Comparison of ENCODE assay signal across 8 cellular contexts in genomic region chr19:9796113-9796773, GRCh38. TPM values are rescaled to one million over a fixed set of nuclear protein-coding genes. Genes with fewer than 3 reads are reported as not detected.
DNase-seq lines count a peak whose midpoint lies in the region; ATAC-seq, FAIRE-seq and TF ChIP-seq lines count a peak whose summit lies in the region.

No MANE protein-coding gene starts in this region.

- peaks cover 20% of the 10 kb centered on the region for H3K4me1 ChIP-seq in CD4-positive, alpha-beta memory T cell (ENCODE audit: insufficient read depth, low read length)
- H3K4me1 ChIP-seq in cardiac muscle cell (ENCODE audit: low read depth) (peaks cover 3% of the 10 kb centered on the region), uterus (no peaks in the 10 kb centered on the region)

- no peaks in the 10 kb centered on the region for H3K27me3 ChIP-seq in CD4-positive, alpha-beta memory T cell (ENCODE audit: insufficient read depth, low read length)
- H3K27me3 ChIP-seq in cardiac muscle cell (no peaks in the 10 kb centered on the region), uterus (no peaks in the 10 kb centered on the region)

- no peaks in the 10 kb centered on the region for H3K36me3 ChIP-seq in CD4-positive, alpha-beta memory T cell (ENCODE audit: insufficient read depth, low read length)
- no peaks in the 10 kb centered on the region for H3K36me3 ChIP-seq in cardiac muscle cell
- H3K36me3 ChIP-seq in uterus, result no peaks in the 10 kb centered on the region

- H3K9me3 Mint-ChIP-seq in CD4-positive, alpha-beta memory T cell, result peaks cover 0 to 6% (median under 1%) of the 10 kb centered on the region in 8 donors
- no peaks in the 10 kb centered on the region for H3K9me3 Mint-ChIP-seq in activated naive CD8-positive, alpha-beta T cell treated with anti-CD3 and anti-CD28 coated beads, Interleukin-2, amount 50 U/mL, for 24 hours
- H3K9me3 Mint-ChIP-seq in progenitor cell of endocrine pancreas (ENCODE audit: low read depth), result no peaks in the 10 kb centered on the region

- peaks cover 0 to 10% of the 10 kb centered on the region in 2 donors for H3K36me3 Mint-ChIP-seq in CD4-positive, alpha-beta memory T cell
- H3K36me3 Mint-ChIP-seq in activated naive CD8-positive, alpha-beta T cell treated with anti-CD3 and anti-CD28 coated beads, Interleukin-2, amount 50 U/mL, for 24 hours (ENCODE audit: low read depth), result no peaks in the 10 kb centered on the region
- H3K36me3 Mint-ChIP-seq in progenitor cell of endocrine pancreas (ENCODE audit: insufficient read depth), result no peaks in the 10 kb centered on the region

- TF ChIP-seq POLR2A in H54 (IDR thresholded peaks at IDR 0.05; ENCODE audit: low read depth, low read length), result no peak
- no peak for TF ChIP-seq POLR2A in uterus (IDR thresholded peaks at IDR 0.05)

- H3K27ac Mint-ChIP-seq in CD4-positive, alpha-beta memory T cell, result peak overlapping the region; percentile 89 to 97 (median 94)
- H3K27ac Mint-ChIP-seq in activated naive CD8-positive, alpha-beta T cell treated with anti-CD3 and anti-CD28 coated beads, Interleukin-2, amount 50 U/mL, for 24 hours, result no peak overlapping the region
- peak overlapping the region; percentile 37 for H3K27ac Mint-ChIP-seq in progenitor cell of endocrine pancreas

- peak; percentile 84 to 93 (median 90) for DNase-seq in CD4-positive, alpha-beta memory T cell
- DNase-seq in H54 (ENCODE audit: insufficient read length, low spot score), result peak; percentile 68
- DNase-seq in NCI-H1694 (lab: John Stamatoyannopoulos, UW), result peak; percentile 79
- peak; percentile 82 for DNase-seq in T follicular helper cell (ENCODE audit: low read depth)
- peak; percentile 79 for DNase-seq in activated naive CD8-positive, alpha-beta T cell treated with anti-CD3 and anti-CD28 coated beads, Interleukin-2, amount 50 U/mL, for 24 hours
- DNase-seq in cardiac muscle cell (ENCODE audit: low read depth in 1 of 2, low spot score in 1 of 2), result peak; percentile 88 to 92
- DNase-seq in progenitor cell of endocrine pancreas (ENCODE audit: low spot score, unreplicated experiment), result peak; percentile 47
- DNase-seq in uterus, result peak; percentile 82 to 86

- H3K4me1 Mint-ChIP-seq in CD4-positive, alpha-beta memory T cell, result peaks cover 19 to 35% (median 28%) of the 10 kb centered on the region in 4 donors
- peaks cover 21% of the 10 kb centered on the region for H3K4me1 Mint-ChIP-seq in activated naive CD8-positive, alpha-beta T cell treated with anti-CD3 and anti-CD28 coated beads, Interleukin-2, amount 50 U/mL, for 24 hours
- peaks cover 6% of the 10 kb centered on the region for H3K4me1 Mint-ChIP-seq in progenitor cell of endocrine pancreas (ENCODE audit: low read depth)

- TF ChIP-seq CTCF in cardiac muscle cell (IDR thresholded peaks at IDR 0.05; ENCODE audit: low read depth, low read length) (peak; percentile 82), progenitor cell of endocrine pancreas (IDR thresholded peaks at IDR 0.05; ENCODE audit: unreplicated experiment) (peak; percentile 85), uterus (IDR thresholded peaks at IDR 0.05) (peak; percentile 73 to 91 (median 80))

- intact Hi-C loops in CD4-positive, alpha-beta memory T cell (cut with micrococcal nuclease), result loop anchor here (1.0 kb wide), 9 partner anchors 11 to 591 kb away; partner anchors contain the start of genes FBXL12, PIN1, ZNF266 and ZNF561
- intact Hi-C loops in uterus (cut with DNase I; ENCODE audit: low total_unique reads), result loop anchor here (5.0 to 10.0 kb wide), 2 partner anchors 169 to 481 kb away; no protein-coding TSS in a partner anchor

- peak overlapping the region; percentile 48 for H3K27ac ChIP-seq in CD4-positive, alpha-beta memory T cell (ENCODE audit: low read depth, low read length)
- H3K27ac ChIP-seq in cardiac muscle cell (no peak overlapping the region), uterus (no peak overlapping the region)

- FAIRE-seq in H54 (lab: Jason Lieb, UNC), result peak; percentile 86

- CTCF ChIA-PET in CD4-positive, alpha-beta memory T cell (lab: Charles Lee; ENCODE audit: partially characterized antibody), result interaction anchor here (0.6 to 3.8 kb wide), 15 partner anchors 13 to 591 kb away, joined by 3 to 37 read pairs (median 4); partner anchors contain the start of genes UBL5 and ZNF121

- no peaks in the 10 kb centered on the region for H3K9me3 ChIP-seq in CD4-positive, alpha-beta memory T cell (ENCODE audit: control insufficient read depth in 1 of 2, low read length in 2 of 2)
- H3K9me3 ChIP-seq in cardiac muscle cell (ENCODE audit: low read depth), result no peaks in the 10 kb centered on the region
- H3K9me3 ChIP-seq in uterus, result no peaks in the 10 kb centered on the region

- no peak overlapping the region for H3K4me3 ChIP-seq in CD4-positive, alpha-beta memory T cell (ENCODE audit: low read length in 2 of 2)
- H3K4me3 ChIP-seq in cardiac muscle cell (no peak overlapping the region), uterus (no peak overlapping the region)

- POLR2A ChIA-PET in CD4-positive, alpha-beta memory T cell (lab: Charles Lee; ENCODE audit: partially characterized antibody), result interaction anchor here (0.6 to 1.3 kb wide), 3 partner anchors 22 to 170 kb away, joined by 3 to 13 read pairs (median 3); partner anchors contain the start of gene ZNF846

- H3K4me3 Mint-ChIP-seq in CD4-positive, alpha-beta memory T cell, result peak overlapping the region in 2 of 8 donors; percentile 11 to 55
- no peak overlapping the region for H3K4me3 Mint-ChIP-seq in activated naive CD8-positive, alpha-beta T cell treated with anti-CD3 and anti-CD28 coated beads, Interleukin-2, amount 50 U/mL, for 24 hours
- no peak overlapping the region for H3K4me3 Mint-ChIP-seq in progenitor cell of endocrine pancreas (ENCODE audit: low read depth)

- H3K27me3 Mint-ChIP-seq in CD4-positive, alpha-beta memory T cell, result no peaks in the 10 kb centered on the region
- H3K27me3 Mint-ChIP-seq in activated naive CD8-positive, alpha-beta T cell treated with anti-CD3 and anti-CD28 coated beads, Interleukin-2, amount 50 U/mL, for 24 hours, result no peaks in the 10 kb centered on the region
- H3K27me3 Mint-ChIP-seq in progenitor cell of endocrine pancreas, result no peaks in the 10 kb centered on the region

- peak; percentile 60 for ATAC-seq in activated naive CD8-positive, alpha-beta T cell treated with anti-CD3 and anti-CD28 coated beads, Interleukin-2, amount 50 U/mL, for 24 hours

RNA-seq across cellular contexts. Expression of gene FBXL12, which starts 22.6 kb away (rescaled TPM):
- 10 to 100 TPM; 27.8 to 30.7 TPM for total RNA-seq in CD4-positive, alpha-beta memory T cell
- 10 to 100 TPM; 10.8 to 12.4 TPM for polyA plus RNA-seq in CD4-positive, alpha-beta memory T cell
- total RNA-seq in cardiac muscle cell (65.6 and 106 TPM in 2 replicates), progenitor cell of endocrine pancreas (30.9 and 32.0 TPM in 2 replicates), uterus (10 to 100 TPM in 3 of 4 donors, 1 to 10 TPM in 1; 8.2 to 25.4 (median 18.6) TPM)
- 47.5 and 49.7 TPM in 2 replicates for polyA plus RNA-seq in cardiac muscle cell

RNA-seq across cellular contexts. Expression of gene ZNF846, which starts 27.7 kb away (rescaled TPM):
- 10 to 100 TPM; 16.9 to 19.7 TPM for total RNA-seq in CD4-positive, alpha-beta memory T cell
- 1 to 10 TPM; 4.0 to 5.4 TPM for polyA plus RNA-seq in CD4-positive, alpha-beta memory T cell
- 14.4 and 17.2 TPM in 2 replicates for total RNA-seq in cardiac muscle cell
- 15.6 and 19.0 TPM in 2 replicates for polyA plus RNA-seq in cardiac muscle cell
- 33.3 and 34.0 TPM in 2 replicates for total RNA-seq in progenitor cell of endocrine pancreas
- total RNA-seq in uterus, result 10 to 100 TPM; 15.0 to 71.0 (median 39.7) TPM

RNA-seq across cellular contexts. Expression of gene UBL5, which starts 31.5 kb away (rescaled TPM):
- total RNA-seq in CD4-positive, alpha-beta memory T cell, result 100 to 1,000 TPM; 241 to 247 TPM
- polyA plus RNA-seq in CD4-positive, alpha-beta memory T cell, result 100 to 1,000 TPM; 703 to 753 TPM
- 511 and 816 TPM in 2 replicates for total RNA-seq in cardiac muscle cell
- polyA plus RNA-seq in cardiac muscle cell, result 870 and 943 TPM in 2 replicates
- total RNA-seq in progenitor cell of endocrine pancreas, result 335 and 342 TPM in 2 replicates
- total RNA-seq in uterus, result 1,000 to 10,000 TPM in 1 of 4 donors, 100 to 1,000 TPM in 3; 180 to 1,153 (median 222) TPM

RNA-seq across cellular contexts. Expression of gene PIN1, which starts 38.9 kb away (rescaled TPM):
- total RNA-seq in CD4-positive, alpha-beta memory T cell, result 10 to 100 TPM; 72.1 to 76.9 TPM
- 100 to 1,000 TPM in 1 of 2 donors, 10 to 100 TPM in 1; 85.1 to 167 TPM for polyA plus RNA-seq in CD4-positive, alpha-beta memory T cell
- total RNA-seq in cardiac muscle cell (221 and 282 TPM in 2 replicates), progenitor cell of endocrine pancreas (83.3 and 90.6 TPM in 2 replicates), uterus (10 to 100 TPM; 36.5 to 85.3 (median 56.9) TPM)
- 270 and 309 TPM in 2 replicates for polyA plus RNA-seq in cardiac muscle cell
